10 cellular contexts compared by ENCODE assay signal in genomic region chr19:6752257-6753177, GRCh38. TPM values are rescaled to one million over a fixed set of nuclear protein-coding genes. Genes with fewer than 3 reads are reported as not detected.
DNase-seq lines count a peak whose midpoint lies in the region; ATAC-seq, FAIRE-seq and TF ChIP-seq lines count a peak whose summit lies in the region.
"Had no signal": no experiment of that assay in that cellular context is flagged by ENCODE, and none has a peak within 500 bp of the region (broad histone marks: within the 10 kb centered on the region; RNA-seq: fewer than 3 reads in every experiment).

No MANE protein-coding gene starts in this region.

- ATAC-seq in activated CD8-positive, alpha-beta memory T cell treated with anti-CD3 and anti-CD28 coated beads, Interleukin-2, amount 10 ng/mL, durations not matched to agents 7 days and 5 days = no peak
- peak; percentile 69 for ATAC-seq in HepG2

- TF ChIP-seq CTCF in astrocyte of the cerebellum (IDR thresholded peaks at IDR 0.05; ENCODE audit: low read depth, low read length, missing control alignments) (no peak), HepG2 (CRISPR knock-in tag; IDR thresholded peaks at IDR 0.05) (peak; percentile 2; the same call in 1 of the 2 replicates), suprapubic skin (IDR thresholded peaks at IDR 0.05) (no peak)

- no peaks in the 10 kb centered on the region for H3K9me3 ChIP-seq in HepG2 (ENCODE audit: low read length)
- no peaks in the 10 kb centered on the region for H3K9me3 ChIP-seq in suprapubic skin

- H3K36me3 ChIP-seq in HepG2 (replicated peaks in 1 of 2; ENCODE audit: control insufficient read depth in 1 of 2, insufficient read depth in 2 of 2, low read length in 2 of 2) (peaks cover 8 to 25% of the 10 kb centered on the region in 2 experiments), suprapubic skin (peaks cover 60% of the 10 kb centered on the region)

- H3K27ac Mint-ChIP-seq in activated CD8-positive, alpha-beta memory T cell treated with anti-CD3 and anti-CD28 coated beads, Interleukin-2, amount 10 ng/mL, durations not matched to agents 7 days and 5 days = no peak overlapping the region

- no peaks in the 10 kb centered on the region for H4K20me1 ChIP-seq in HepG2 (ENCODE audit: insufficient read depth, low read length)

- H3K4me1 Mint-ChIP-seq in activated CD8-positive, alpha-beta memory T cell treated with anti-CD3 and anti-CD28 coated beads, Interleukin-2, amount 10 ng/mL, durations not matched to agents 7 days and 5 days = peaks cover 12% of the 10 kb centered on the region

- in situ Hi-C loops in astrocyte of the cerebellum (cut with HindIII; ENCODE audit: low sequenced_read_pairs) = no loop called here
- in situ Hi-C loops in HepG2 (cut with HindIII; ENCODE audit: extremely low pct_ligation_motif_present, low pct_unique_long_range_greater_than_20kb) = no loop called here

- WGBS in HepG2 (ENCODE audit: low lambda C conversion rate) = 17% methylated on average over 7 of the region's 50 CpGs
- WGBS in suprapubic skin = 68% methylated on average over 22 of the region's 50 CpGs

- POLR2A ChIA-PET in HepG2 (lab: Yijun Ruan, JAX) = interaction anchor here (0.6 to 3.9 kb wide), 20 partner anchors 9 to 646 kb away, joined by 3 to 89 read pairs (median 6); partner anchors contain the start of genes C3, GPR108, TRIP10 and ZNF557

- peaks cover 34% of the 10 kb centered on the region for H3K4me1 ChIP-seq in HepG2 (ENCODE audit: insufficient read depth, low read length)
- H3K4me1 ChIP-seq in suprapubic skin = peaks cover 26% of the 10 kb centered on the region

- FAIRE-seq in HepG2 (lab: Jason Lieb, UNC) = peak; percentile 75

- H3K4me2 ChIP-seq in HepG2 (ENCODE audit: low read depth, low read length) = peak overlapping the region; percentile 82

- intact Hi-C loops in HepG2 (cut with micrococcal nuclease; ENCODE audit: unreplicated experiment) = loop anchor here (1.0 to 5.0 kb wide), 3 partner anchors 14 to 110 kb away; partner anchors contain the start of gene C3

- TF ChIP-seq POLR2A in HepG2 (IDR thresholded peaks at IDR 0.05; ENCODE audit: insufficient read depth in 1 of 2, low read depth in 2 of 2, low read length in 2 of 2) (peak; percentile 20 to 64; a peak in 2 of 4 replicates), suprapubic skin (IDR thresholded peaks at IDR 0.05) (no peak)

- TSS peak; percentile 83 for BruUV-seq in HepG2 (replicated peaks; lab: Mats Ljungman, UMichigan)

- H3K36me3 Mint-ChIP-seq in activated CD8-positive, alpha-beta memory T cell treated with anti-CD3 and anti-CD28 coated beads, Interleukin-2, amount 10 ng/mL, durations not matched to agents 7 days and 5 days = peaks cover 29% of the 10 kb centered on the region

- TF ChIP-seq EP300 in HepG2 (IDR thresholded peaks at IDR 0.05; ENCODE audit: low read depth in 2 of 2, low read length in 2 of 2) (peak in 1 of 2 experiments; percentile 50; a peak in 2 of 4 replicates), HepG2 (CRISPR knock-in tag; IDR thresholded peaks at IDR 0.05; ENCODE audit: borderline replicate concordance) (no peak; the same call in 1 of the 2 replicates), suprapubic skin (IDR thresholded peaks at IDR 0.05) (no peak)

- CTCF ChIA-PET in activated CD8-positive, alpha-beta memory T cell treated with anti-CD3 and anti-CD28 coated beads, Interleukin-2, amount 10 ng/mL, durations not matched to agents 7 days and 5 days (lab: Charles Lee) = interaction anchor here (1.0 to 2.5 kb wide), 3 partner anchors 8 to 119 kb away, joined by 3 to 15 read pairs (median 8); partner anchors contain the start of gene GPR108
- CTCF ChIA-PET in HepG2 (lab: Yijun Ruan, JAX; ENCODE audit: low intra/inter-chr PET ratio, low total read pairs) = interaction anchor here (3.2 kb wide), 1 partner anchor 14 kb away, joined by 25 read pairs; the partner anchor contains the start of genes GPR108 and TRIP10

- H3K4me3 Mint-ChIP-seq in activated CD8-positive, alpha-beta memory T cell treated with anti-CD3 and anti-CD28 coated beads, Interleukin-2, amount 10 ng/mL, durations not matched to agents 7 days and 5 days = peak overlapping the region; percentile 68

- DNase-seq in activated CD8-positive, alpha-beta memory T cell treated with anti-CD3 and anti-CD28 coated beads, Interleukin-2, amount 10 ng/mL, durations not matched to agents 7 days and 5 days = no peak
- DNase-seq in activated CD8-positive, alpha-beta memory T cell treated with anti-CD3 and anti-CD28 coated beads, Interleukin-2, amount 50 U/mL, for 4 hours = no peak
- DNase-seq in astrocyte of the cerebellum (ENCODE audit: low read depth) (no peak), HepG2 (ENCODE audit: low spot score) (peak; percentile 80), suprapubic skin (ENCODE audit: low spot score in 2 of 2) (no peak), SHP77 (lab: John Stamatoyannopoulos, UW) (no peak), NCI-H69 (lab: John Stamatoyannopoulos, UW) (no peak), NCI-H2171 treated with DMSO at 0.1 percent for 48 hours (lab: John Stamatoyannopoulos, UW) (no peak)
- DNase-seq: KG1 had no signal

- no peaks in the 10 kb centered on the region for H3K79me2 ChIP-seq in HepG2 (ENCODE audit: insufficient read depth, low read length)

- no peak overlapping the region for H2AFZ ChIP-seq in HepG2 (ENCODE audit: low read length)

- TF ChIP-seq RAD21 in HepG2 (CRISPR knock-in tag; IDR thresholded peaks at IDR 0.05) = 0 out of 2 replicates have a peak, but pooled peaks have one; percentile 20

- no peaks in the 10 kb centered on the region for H3K9me3 Mint-ChIP-seq in activated CD8-positive, alpha-beta memory T cell treated with anti-CD3 and anti-CD28 coated beads, Interleukin-2, amount 10 ng/mL, durations not matched to agents 7 days and 5 days (ENCODE audit: low read depth)

- peak overlapping the region; percentile 95 for H3K27ac ChIP-seq in HepG2 (ENCODE audit: extremely low read length, insufficient read depth, low read length)
- H3K27ac ChIP-seq in suprapubic skin = no peak overlapping the region

- peak overlapping the region; percentile 80 for H3K9ac ChIP-seq in HepG2 (ENCODE audit: insufficient read depth, low read depth, low read length)

- no peaks in the 10 kb centered on the region for H3K27me3 Mint-ChIP-seq in activated CD8-positive, alpha-beta memory T cell treated with anti-CD3 and anti-CD28 coated beads, Interleukin-2, amount 10 ng/mL, durations not matched to agents 7 days and 5 days

- H3K4me3 ChIP-seq in astrocyte of the cerebellum (ENCODE audit: low read depth, low read length) = peak overlapping the region; percentile 39
- peak overlapping the region; percentile 55 to 82 (median 75) for H3K4me3 ChIP-seq in HepG2 (replicated peaks in 1 of 3; ENCODE audit: insufficient read depth in 1 of 3, low read depth in 2 of 3, low read length in 3 of 3)
- peak overlapping the region; percentile 38 for H3K4me3 ChIP-seq in suprapubic skin

- H3K27me3 ChIP-seq in HepG2 (ENCODE audit: control insufficient read depth in 1 of 2, insufficient read depth in 2 of 2, low read length in 2 of 2) = no peaks in the 10 kb centered on the region
- H3K27me3 ChIP-seq in suprapubic skin = no peaks in the 10 kb centered on the region

RNA-seq across cellular contexts. Expression of gene TRIP10, which starts 13.0 kb away (rescaled TPM):
- 10 to 100 TPM; 13.7 to 22.2 TPM for total RNA-seq in activated CD8-positive, alpha-beta memory T cell treated with anti-CD3 and anti-CD28 coated beads, Interleukin-2, amount 10 ng/mL, durations not matched to agents 7 days and 5 days
- 24.1 and 32.5 TPM in 2 replicates for total RNA-seq in HepG2 (2016; rRNA removed; fragmentation: Illumina TruSeq; extraction: Trizol)
- total RNA-seq in HepG2 (2016; cell fraction: cytosol; rRNA removed; fragmentation: Illumina TruSeq; extraction: Trizol; ENCODE audit: low read depth) = 14.5 and 17.4 TPM in 2 replicates
- total RNA-seq in HepG2 (2016; cell fraction: insoluble cytoplasmic fraction; rRNA removed; fragmentation: Illumina TruSeq; extraction: Trizol) = 21.0 and 35.2 TPM in 2 replicates
- 24.2 and 24.9 TPM in 2 replicates for total RNA-seq in HepG2 (2016; cell fraction: membrane; rRNA removed; fragmentation: Illumina TruSeq; extraction: Trizol)
- total RNA-seq in HepG2 (2016; cell fraction: nucleus; rRNA removed; fragmentation: Illumina TruSeq; extraction: Trizol) = 15.8 and 19.9 TPM in 2 replicates
- polyA plus RNA-seq in HepG2 (2011; rRNA removed) = 33.2 and 39.4 TPM in 2 replicates
- polyA plus RNA-seq in HepG2 (2011; cell fraction: cytosol; rRNA removed) = 27.2 and 31.9 TPM in 2 replicates
- polyA plus RNA-seq in HepG2 (2011; cell fraction: nucleus; rRNA removed) = 93.2 and 99.5 TPM in 2 replicates
- polyA plus RNA-seq in HepG2 (2012) = 45.5 and 60.4 TPM in 2 replicates
- 20.7 and 22.0 TPM in 2 replicates for polyA plus RNA-seq in HepG2 (2016; cell fraction: cytosol; fragmentation: Illumina TruSeq; extraction: Trizol; ENCODE audit: low read depth)
- 32.6 and 39.0 TPM in 2 replicates for polyA plus RNA-seq in HepG2 (2016; cell fraction: insoluble cytoplasmic fraction; fragmentation: Illumina TruSeq; extraction: Trizol; ENCODE audit: low read depth)
- 29.2 and 30.7 TPM in 2 replicates for polyA plus RNA-seq in HepG2 (2016; cell fraction: membrane; fragmentation: Illumina TruSeq; extraction: Trizol; ENCODE audit: low read depth)
- 79.8 and 91.2 TPM in 2 replicates for polyA plus RNA-seq in HepG2 (2016; cell fraction: nucleus; fragmentation: Illumina TruSeq; extraction: Trizol; ENCODE audit: insufficient read depth, low read depth)
- 17.1 and 24.3 TPM in 2 replicates for polyA minus RNA-seq in HepG2 (2011; rRNA and poly(A)+ RNA removed; ENCODE audit: low replicate concordance)
- 14.9 and 15.0 TPM in 2 replicates for polyA minus RNA-seq in HepG2 (2011; cell fraction: cytosol; rRNA and poly(A)+ RNA removed)
- 19.4 and 20.3 TPM in 2 replicates for polyA minus RNA-seq in HepG2 (2011; cell fraction: nucleus; rRNA and poly(A)+ RNA removed)
- total RNA-seq in suprapubic skin = 10 to 100 TPM; 25.5 to 80.7 (median 40.5) TPM

RNA-seq across cellular contexts. Expression of gene SH2D3A, which starts 14.7 kb away (rescaled TPM):
- 10 to 100 TPM; 13.8 to 22.3 TPM for total RNA-seq in activated CD8-positive, alpha-beta memory T cell treated with anti-CD3 and anti-CD28 coated beads, Interleukin-2, amount 10 ng/mL, durations not matched to agents 7 days and 5 days
- total RNA-seq in HepG2 (2016; rRNA removed; fragmentation: Illumina TruSeq; extraction: Trizol) (0.60 and 1.0 TPM in 2 replicates), suprapubic skin (10 to 100 TPM; 52.4 to 77.2 (median 66.8) TPM)
- 0.61 and 1.1 TPM in 2 replicates for total RNA-seq in HepG2 (2016; cell fraction: cytosol; rRNA removed; fragmentation: Illumina TruSeq; extraction: Trizol; ENCODE audit: low read depth)
- total RNA-seq in HepG2 (2016; cell fraction: insoluble cytoplasmic fraction; rRNA removed; fragmentation: Illumina TruSeq; extraction: Trizol) = 0.82 and 1.2 TPM in 2 replicates
- 1.00 and 1.4 TPM in 2 replicates for total RNA-seq in HepG2 (2016; cell fraction: membrane; rRNA removed; fragmentation: Illumina TruSeq; extraction: Trizol)
- 0.81 and 1.2 TPM in 2 replicates for total RNA-seq in HepG2 (2016; cell fraction: nucleus; rRNA removed; fragmentation: Illumina TruSeq; extraction: Trizol)
- 1.8 and 2.2 TPM in 2 replicates for polyA plus RNA-seq in HepG2 (2011; rRNA removed)
- polyA plus RNA-seq in HepG2 (2011; cell fraction: cytosol; rRNA removed) = 0.97 and 1.7 TPM in 2 replicates
- polyA plus RNA-seq in HepG2 (2011; cell fraction: nucleus; rRNA removed) = 2.5 and 3.9 TPM in 2 replicates
- polyA plus RNA-seq in HepG2 (2012) = 1.7 and 1.9 TPM in 2 replicates
- 0.81 and 0.84 TPM in 2 replicates for polyA plus RNA-seq in HepG2 (2016; cell fraction: cytosol; fragmentation: Illumina TruSeq; extraction: Trizol; ENCODE audit: low read depth)
- 1.0 and 1.5 TPM in 2 replicates for polyA plus RNA-seq in HepG2 (2016; cell fraction: insoluble cytoplasmic fraction; fragmentation: Illumina TruSeq; extraction: Trizol; ENCODE audit: low read depth)
- polyA plus RNA-seq in HepG2 (2016; cell fraction: membrane; fragmentation: Illumina TruSeq; extraction: Trizol; ENCODE audit: low read depth) = 0.56 and 0.95 TPM in 2 replicates
- 1.2 and 2.2 TPM in 2 replicates for polyA plus RNA-seq in HepG2 (2016; cell fraction: nucleus; fragmentation: Illumina TruSeq; extraction: Trizol; ENCODE audit: insufficient read depth, low read depth)
- polyA minus RNA-seq in HepG2 (2011; rRNA and poly(A)+ RNA removed; ENCODE audit: low replicate concordance) = 2.2 and 18.7 TPM in 2 replicates
- 0.70 and 0.89 TPM in 2 replicates for polyA minus RNA-seq in HepG2 (2011; cell fraction: cytosol; rRNA and poly(A)+ RNA removed)
- polyA minus RNA-seq in HepG2 (2011; cell fraction: nucleus; rRNA and poly(A)+ RNA removed) = 2.1 and 2.3 TPM in 2 replicates
- total RNA-seq: fibroblast of lung had no signal
- polyA plus RNA-seq: fibroblast of lung had no signal

RNA-seq across cellular contexts. Expression of gene GPR108, which starts 15.1 kb away (rescaled TPM):
- 100 to 1,000 TPM in 1 of 2 experiments, 10 to 100 TPM in 1; 77.2 to 100 TPM for total RNA-seq in activated CD8-positive, alpha-beta memory T cell treated with anti-CD3 and anti-CD28 coated beads, Interleukin-2, amount 10 ng/mL, durations not matched to agents 7 days and 5 days
- total RNA-seq in HepG2 (2016; rRNA removed; fragmentation: Illumina TruSeq; extraction: Trizol) (24.1 and 36.4 TPM in 2 replicates), suprapubic skin (10 to 100 TPM; 52.9 to 72.7 (median 60.7) TPM)
- 38.0 and 46.7 TPM in 2 replicates for total RNA-seq in HepG2 (2016; cell fraction: cytosol; rRNA removed; fragmentation: Illumina TruSeq; extraction: Trizol; ENCODE audit: low read depth)
- total RNA-seq in HepG2 (2016; cell fraction: insoluble cytoplasmic fraction; rRNA removed; fragmentation: Illumina TruSeq; extraction: Trizol) = 17.4 and 36.4 TPM in 2 replicates
- 50.7 and 59.0 TPM in 2 replicates for total RNA-seq in HepG2 (2016; cell fraction: membrane; rRNA removed; fragmentation: Illumina TruSeq; extraction: Trizol)
- total RNA-seq in HepG2 (2016; cell fraction: nucleus; rRNA removed; fragmentation: Illumina TruSeq; extraction: Trizol) = 28.9 and 37.5 TPM in 2 replicates
- polyA plus RNA-seq in HepG2 (2011; rRNA removed) = 63.0 and 69.7 TPM in 2 replicates
- polyA plus RNA-seq in HepG2 (2011; cell fraction: cytosol; rRNA removed) = 52.1 and 59.5 TPM in 2 replicates
- polyA plus RNA-seq in HepG2 (2011; cell fraction: nucleus; rRNA removed) = 207 and 243 TPM in 2 replicates
- 28.8 and 45.1 TPM in 2 replicates for polyA plus RNA-seq in HepG2 (2012)
- 45.8 and 48.0 TPM in 2 replicates for polyA plus RNA-seq in HepG2 (2016; cell fraction: cytosol; fragmentation: Illumina TruSeq; extraction: Trizol; ENCODE audit: low read depth)
- 22.1 and 29.5 TPM in 2 replicates for polyA plus RNA-seq in HepG2 (2016; cell fraction: insoluble cytoplasmic fraction; fragmentation: Illumina TruSeq; extraction: Trizol; ENCODE audit: low read depth)
- polyA plus RNA-seq in HepG2 (2016; cell fraction: membrane; fragmentation: Illumina TruSeq; extraction: Trizol; ENCODE audit: low read depth) = 52.9 and 59.3 TPM in 2 replicates
- 87.3 and 93.9 TPM in 2 replicates for polyA plus RNA-seq in HepG2 (2016; cell fraction: nucleus; fragmentation: Illumina TruSeq; extraction: Trizol; ENCODE audit: insufficient read depth, low read depth)
- 154 and 189 TPM in 2 replicates for polyA minus RNA-seq in HepG2 (2011; rRNA and poly(A)+ RNA removed; ENCODE audit: low replicate concordance)
- 18.7 and 18.9 TPM in 2 replicates for polyA minus RNA-seq in HepG2 (2011; cell fraction: cytosol; rRNA and poly(A)+ RNA removed)
- polyA minus RNA-seq in HepG2 (2011; cell fraction: nucleus; rRNA and poly(A)+ RNA removed) = 28.3 and 32.7 TPM in 2 replicates

RNA-seq across cellular contexts. Expression of gene VAV1, which starts 20.0 kb away (rescaled TPM):
- total RNA-seq in activated CD8-positive, alpha-beta memory T cell treated with anti-CD3 and anti-CD28 coated beads, Interleukin-2, amount 10 ng/mL, durations not matched to agents 7 days and 5 days = 100 to 1,000 TPM in 1 of 2 experiments, 10 to 100 TPM in 1; 98.5 to 114 TPM
- total RNA-seq in HepG2 (2016; rRNA removed; fragmentation: Illumina TruSeq; extraction: Trizol) (not detected in 2 replicates), suprapubic skin (1 to 10 TPM; 1.1 to 3.1 (median 1.2) TPM)
- not detected in 2 replicates for total RNA-seq in HepG2 (2016; cell fraction: cytosol; rRNA removed; fragmentation: Illumina TruSeq; extraction: Trizol; ENCODE audit: low read depth)
- total RNA-seq in HepG2 (2016; cell fraction: insoluble cytoplasmic fraction; rRNA removed; fragmentation: Illumina TruSeq; extraction: Trizol) = not detected in 2 replicates
- total RNA-seq in HepG2 (2016; cell fraction: membrane; rRNA removed; fragmentation: Illumina TruSeq; extraction: Trizol) = not detected in 2 replicates
- not detected in 2 replicates for total RNA-seq in HepG2 (2016; cell fraction: nucleus; rRNA removed; fragmentation: Illumina TruSeq; extraction: Trizol)
- not detected in 2 replicates for polyA plus RNA-seq in HepG2 (2011; rRNA removed)
- polyA plus RNA-seq in HepG2 (2011; cell fraction: cytosol; rRNA removed) = not detected in 2 replicates
- 0.05 TPM in 1 of 2 replicates, not detected in the other for polyA plus RNA-seq in HepG2 (2011; cell fraction: nucleus; rRNA removed)
- not detected in 2 replicates for polyA plus RNA-seq in HepG2 (2012)
- not detected in 2 replicates for polyA plus RNA-seq in HepG2 (2016; cell fraction: cytosol; fragmentation: Illumina TruSeq; extraction: Trizol; ENCODE audit: low read depth)
- not detected in 2 replicates for polyA plus RNA-seq in HepG2 (2016; cell fraction: insoluble cytoplasmic fraction; fragmentation: Illumina TruSeq; extraction: Trizol; ENCODE audit: low read depth)
- polyA plus RNA-seq in HepG2 (2016; cell fraction: membrane; fragmentation: Illumina TruSeq; extraction: Trizol; ENCODE audit: low read depth) = not detected in 2 replicates
- not detected in 2 replicates for polyA plus RNA-seq in HepG2 (2016; cell fraction: nucleus; fragmentation: Illumina TruSeq; extraction: Trizol; ENCODE audit: insufficient read depth, low read depth)
- not detected in 2 replicates for polyA minus RNA-seq in HepG2 (2011; rRNA and poly(A)+ RNA removed; ENCODE audit: low replicate concordance)
- not detected in 2 replicates for polyA minus RNA-seq in HepG2 (2011; cell fraction: cytosol; rRNA and poly(A)+ RNA removed)
- polyA minus RNA-seq in HepG2 (2011; cell fraction: nucleus; rRNA and poly(A)+ RNA removed) = not detected in 2 replicates
- total RNA-seq: fibroblast of lung had no signal
- polyA plus RNA-seq: fibroblast of lung had no signal

RNA-seq across cellular contexts. Expression of gene C3, which starts 32.1 kb away (rescaled TPM):
- 1 to 10 TPM in 1 of 2 experiments, under 1 TPM in 1; 0.67 to 1.0 TPM for total RNA-seq in activated CD8-positive, alpha-beta memory T cell treated with anti-CD3 and anti-CD28 coated beads, Interleukin-2, amount 10 ng/mL, durations not matched to agents 7 days and 5 days
- total RNA-seq in HepG2 (2016; rRNA removed; fragmentation: Illumina TruSeq; extraction: Trizol) (700 and 1,455 TPM in 2 replicates), suprapubic skin (100 to 1,000 TPM in 2 of 4 donors, 10 to 100 TPM in 2; 55.3 to 109 (median 86.8) TPM)
- 160 and 192 TPM in 2 replicates for total RNA-seq in HepG2 (2016; cell fraction: cytosol; rRNA removed; fragmentation: Illumina TruSeq; extraction: Trizol; ENCODE audit: low read depth)
- total RNA-seq in HepG2 (2016; cell fraction: insoluble cytoplasmic fraction; rRNA removed; fragmentation: Illumina TruSeq; extraction: Trizol) = 643 and 1,412 TPM in 2 replicates
- 268 and 291 TPM in 2 replicates for total RNA-seq in HepG2 (2016; cell fraction: membrane; rRNA removed; fragmentation: Illumina TruSeq; extraction: Trizol)
- 1,410 and 1,846 TPM in 2 replicates for total RNA-seq in HepG2 (2016; cell fraction: nucleus; rRNA removed; fragmentation: Illumina TruSeq; extraction: Trizol)
- polyA plus RNA-seq in HepG2 (2011; rRNA removed) = 6,272 and 9,798 TPM in 2 replicates
- polyA plus RNA-seq in HepG2 (2011; cell fraction: cytosol; rRNA removed) = 4,601 and 7,618 TPM in 2 replicates
- 6,023 and 6,891 TPM in 2 replicates for polyA plus RNA-seq in HepG2 (2011; cell fraction: nucleus; rRNA removed)
- 3,859 and 6,494 TPM in 2 replicates for polyA plus RNA-seq in HepG2 (2012)
- polyA plus RNA-seq in HepG2 (2016; cell fraction: cytosol; fragmentation: Illumina TruSeq; extraction: Trizol; ENCODE audit: low read depth) = 195 and 210 TPM in 2 replicates
- polyA plus RNA-seq in HepG2 (2016; cell fraction: insoluble cytoplasmic fraction; fragmentation: Illumina TruSeq; extraction: Trizol; ENCODE audit: low read depth) = 903 and 1,023 TPM in 2 replicates
- 286 and 340 TPM in 2 replicates for polyA plus RNA-seq in HepG2 (2016; cell fraction: membrane; fragmentation: Illumina TruSeq; extraction: Trizol; ENCODE audit: low read depth)
- polyA plus RNA-seq in HepG2 (2016; cell fraction: nucleus; fragmentation: Illumina TruSeq; extraction: Trizol; ENCODE audit: insufficient read depth, low read depth) = 3,631 and 3,793 TPM in 2 replicates
- polyA minus RNA-seq in HepG2 (2011; rRNA and poly(A)+ RNA removed; ENCODE audit: low replicate concordance) = 785 and 9,683 TPM in 2 replicates
- polyA minus RNA-seq in HepG2 (2011; cell fraction: cytosol; rRNA and poly(A)+ RNA removed) = 2,000 and 4,520 TPM in 2 replicates
- 1,680 and 2,385 TPM in 2 replicates for polyA minus RNA-seq in HepG2 (2011; cell fraction: nucleus; rRNA and poly(A)+ RNA removed)

Comparison
In these comparisons a context has a peak if more than half of its experiments do, and no peak if none do; other contexts are left out.
1. POLR2A ChIP-seq: peak in HepG2 (2 of 2); none in suprapubic skin (0 of 2).
2. Peak in every context shown above with its lines, with median percentiles within 50 percentile points of each other: H3K4me3 ChIP-seq.